8 cellular contexts compared by ENCODE assay signal in the genomic region with DNA sequence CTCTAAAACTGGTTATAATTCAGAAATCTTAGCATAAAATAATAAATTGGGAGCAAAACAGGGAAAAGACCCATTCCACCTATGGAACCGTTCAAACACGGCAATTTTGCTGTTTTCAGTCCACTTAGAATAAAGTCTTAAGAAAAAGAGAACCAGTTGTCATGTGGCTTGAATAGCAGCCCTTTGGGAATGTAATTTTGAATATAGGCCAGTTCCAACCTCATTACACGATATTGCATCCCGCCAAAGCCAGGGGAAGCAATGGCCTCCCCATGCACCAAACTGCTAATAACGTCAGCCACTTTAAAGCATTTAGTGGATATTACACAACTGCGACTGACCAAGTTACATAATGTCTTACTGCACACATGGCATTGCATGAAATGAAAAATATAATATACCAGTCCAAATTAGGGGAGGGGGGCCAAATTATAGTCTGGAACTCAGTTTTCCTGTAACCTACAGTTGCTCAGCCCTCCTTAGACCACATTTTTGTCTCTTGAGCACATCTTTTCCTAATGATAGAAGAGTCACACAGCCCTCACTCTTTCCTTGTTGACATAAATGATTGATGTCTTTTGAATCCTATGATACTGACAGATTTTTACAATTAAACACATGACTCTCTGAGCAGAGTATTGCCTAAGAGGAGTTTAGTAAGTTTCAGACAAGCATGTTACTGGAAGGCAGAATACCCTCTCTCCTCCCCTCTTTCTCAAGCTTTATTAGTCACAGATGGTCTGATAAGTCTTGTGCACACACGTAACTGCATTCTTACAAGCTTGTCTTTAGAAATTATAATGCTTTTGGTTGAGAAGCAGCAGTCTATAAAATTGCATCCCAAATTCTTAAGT. TPM values are rescaled to one million over a fixed set of nuclear protein-coding genes. Genes with fewer than 3 reads are reported as not detected.
A peak's percentile ranks its signal among the peaks of the same experiment; 100 is the strongest.
DNase-seq lines count a peak whose midpoint lies in the region; TF ChIP-seq lines count a peak whose summit lies in the region.

No MANE protein-coding gene starts in this region.

- H3K36me3 ChIP-seq in iPS-20b (ENCODE audit: insufficient read depth, low read depth, low read length): no peaks in the 10 kb centered on the region
- no peaks in the 10 kb centered on the region for H3K36me3 ChIP-seq in thyroid gland

- H3K4me1 ChIP-seq in iPS-20b (ENCODE audit: insufficient read depth, low read length): no peaks in the 10 kb centered on the region
- peaks cover 4 to 12% of the 10 kb centered on the region in 2 donors for H3K4me1 ChIP-seq in thyroid gland

- H3K9ac ChIP-seq in iPS-20b (ENCODE audit: low read depth, low read length): no peak overlapping the region

- POLR2A ChIA-PET in AG04450 (lab: Yijun Ruan, JAX): interaction anchor here (0.7 to 0.9 kb wide), 3 partner anchors 30 to 229 kb away, joined by 3 to 4 read pairs (median 3); no protein-coding TSS in a partner anchor

- no peaks in the 10 kb centered on the region for H3K9me3 ChIP-seq in AG04450 (ENCODE audit: control insufficient read depth, insufficient read depth, low read length)
- H3K9me3 ChIP-seq in iPS-20b (ENCODE audit: insufficient read depth, low read depth, low read length): no peaks in the 10 kb centered on the region
- H3K9me3 ChIP-seq in thyroid gland: no peaks in the 10 kb centered on the region

- TF ChIP-seq CTCF in AG04450 (IDR thresholded peaks at IDR 0.05; ENCODE audit: low read depth, low read length) (no peak), thyroid gland (IDR thresholded peaks at IDR 0.05) (no peak)

- DNase-seq in AG04450 (ENCODE audit: low read depth, low spot score) (peak; percentile 91), HT-29 (ENCODE audit: low spot score) (peak; percentile 62), thyroid gland (no peak), medulla oblongata (ENCODE audit: extremely low spot score) (no peak), NCI-H1694 treated with DMSO at 0.1 percent for 48 hours (lab: John Stamatoyannopoulos, UW) (no peak)
- no peak for DNase-seq in activated naive CD4-positive, alpha-beta T cell (lab: John Stamatoyannopoulos, UW)

- H3K27me3 ChIP-seq in AG04450 (ENCODE audit: control insufficient read depth, insufficient read depth, low read length): no peaks in the 10 kb centered on the region
- peaks cover 39% of the 10 kb centered on the region for H3K27me3 ChIP-seq in iPS-20b (ENCODE audit: insufficient read depth, low read length)
- H3K27me3 ChIP-seq in thyroid gland: no peaks in the 10 kb centered on the region

- H3K27ac ChIP-seq in AG04450 (ENCODE audit: low read depth, low read length): peak overlapping the region; percentile 96
- peak overlapping the region; percentile 83 for H3K27ac ChIP-seq in angular gyrus (ENCODE audit: low read depth, low read length)
- no peak overlapping the region for H3K27ac ChIP-seq in iPS-20b (ENCODE audit: low read length)
- peak overlapping the region; percentile 85 to 94 (median 92) for H3K27ac ChIP-seq in thyroid gland

- CTCF ChIA-PET in AG04450 (lab: Charles Lee): interaction anchor here (1.6 kb wide), 1 partner anchor 19 kb away, joined by 6 read pairs; no protein-coding TSS in a partner anchor

- no peak overlapping the region; the same call in 1 of the 2 replicates for H3K4me3 ChIP-seq in AG04450 (ENCODE audit: low read depth, low read length)
- H3K4me3 ChIP-seq in iPS-20b (ENCODE audit: low read length): peak overlapping the region; percentile 74; the same call in 1 of the 2 replicates
- H3K4me3 ChIP-seq in thyroid gland (replicated peaks in 1 of 3): no peak overlapping the region

- 75 to 79% methylated on average over 7 of the region's 7 CpGs for WGBS in thyroid gland, 2 donors

- intact Hi-C loops in thyroid gland (cut with DNase I): no loop called here

- no peak for TF ChIP-seq POLR2A in thyroid gland (IDR thresholded peaks at IDR 0.05)

RNA-seq across cellular contexts. Expression of gene PLD1, which starts 1.0 kb away (rescaled TPM):
- 13.9 and 20.2 TPM in 2 replicates for polyA plus RNA-seq in AG04450 (2011; rRNA removed)
- 29.4 and 44.9 TPM in 2 replicates for polyA minus RNA-seq in AG04450 (2011; rRNA and poly(A)+ RNA removed)
- 17.3 and 17.9 TPM in 2 replicates for total RNA-seq in HT-29 (2014; rRNA removed; shearing (Covaris generic))
- 10 to 100 TPM; 13.0 to 21.7 (median 19.8) TPM for total RNA-seq in thyroid gland

RNA-seq across cellular contexts. Expression of gene TMEM212, which starts 31.9 kb away (rescaled TPM):
- polyA plus RNA-seq in AG04450 (2011; rRNA removed): not detected in 2 replicates
- polyA minus RNA-seq in AG04450 (2011; rRNA and poly(A)+ RNA removed): not detected in 2 replicates
- 0.05 TPM in 1 of 2 replicates, not detected in the other for total RNA-seq in HT-29 (2014; rRNA removed; shearing (Covaris generic))
- not detected for total RNA-seq in thyroid gland

Comparison
In these comparisons a context has a peak if more than half of its experiments do, and no peak if none do; other contexts are left out.
1. DNase-seq: peak in AG04450 (single experiment) and HT-29 (single experiment); none in thyroid gland (0 of 2), medulla oblongata (single experiment), NCI-H1694 treated with DMSO at 0.1 percent for 48 hours (single experiment) and activated naive CD4-positive, alpha-beta T cell (0 of 4).